8 cellular contexts compared by ENCODE assay signal in genomic region chr10:124093076-124093773, GRCh38. TPM values are rescaled to one million over a fixed set of nuclear protein-coding genes. Genes with fewer than 3 reads are reported as not detected.
DNase-seq lines count a peak whose midpoint lies in the region; ATAC-seq, FAIRE-seq and TF ChIP-seq lines count a peak whose summit lies in the region.

Gene CHST15, minus strand, starts transcription at chr10:124093598. Its CDS starts 47,386 bp downstream, at chr10:124046212.

- TF ChIP-seq CTCF in DND-41 (IDR thresholded peaks at IDR 0.05; ENCODE audit: borderline replicate concordance, extremely low read depth, low read length, poor library complexity, severe bottlenecking) = no peak
- no peak for TF ChIP-seq CTCF in HCT116 (IDR thresholded peaks at IDR 0.05 in 2 of 3, conservative IDR thresholded peaks at IDR 0.05 in 1 of 3; ENCODE audit: borderline replicate concordance in 1 of 3, insufficient read depth in 1 of 3, low read depth in 2 of 3, low read length in 2 of 3)
- no peak for TF ChIP-seq CTCF in activated B cell treated with CpG ODN at 0.5 μM for 24 hours (IDR thresholded peaks at IDR 0.05)
- no peak for TF ChIP-seq CTCF in neural progenitor cell (IDR thresholded peaks at IDR 0.05)

- no peak within 1 kb of the TSS; the same call in 1 of the 2 replicates for H3K27ac ChIP-seq in DND-41 (ENCODE audit: low read length)
- H3K27ac ChIP-seq in HCT116 (ENCODE audit: low read depth, low read length) = peak within 1 kb of the TSS; percentile 93
- H3K27ac ChIP-seq in neural progenitor cell = no peak within 1 kb of the TSS

- POLR2A ChIA-PET in HCT116 (lab: Charles Lee) (interaction anchor here (0.6 to 1.7 kb wide), 4 partner anchors 9 to 99 kb away, joined by 3 to 6 read pairs (median 3); no protein-coding TSS in a partner anchor), activated B cell treated with CpG ODN at 0.5 μM for 24 hours (lab: Charles Lee) (interaction anchor here (0.6 to 3.0 kb wide), 15 partner anchors 9 to 152 kb away, joined by 3 to 37 read pairs (median 8); no protein-coding TSS in a partner anchor)

- intact Hi-C loops in HCT116 (cut with micrococcal nuclease) = loop anchor here (2.0 to 5.0 kb wide), 3 partner anchors 60 to 294 kb away; no protein-coding TSS in a partner anchor
- intact Hi-C loops in activated B cell treated with CpG ODN at 0.5 μM for 24 hours (cut with micrococcal nuclease) = loop anchor here (2.0 to 10.0 kb wide), 6 partner anchors 14 to 1086 kb away; partner anchors contain the start of genes ACADSB and IKZF5

- peak within 1 kb of the TSS; percentile 71 for H3K27ac Mint-ChIP-seq in activated B cell treated with CpG ODN at 0.5 μM for 24 hours
- H3K27ac Mint-ChIP-seq in neural progenitor cell = peak within 1 kb of the TSS; percentile 80

- no TSS peak for BruUV-seq in HCT116 (replicated peaks; lab: Mats Ljungman, UMichigan)

- DNase-seq in DND-41 (no peak), HCT116 (ENCODE audit: low read depth, low spot score) (peak; percentile 74), activated B cell treated with CpG ODN at 0.5 μM for 24 hours (peak; percentile 55), frontal cortex (ENCODE audit: low spot score in 2 of 2) (peak; percentile 56 to 63), neural progenitor cell (ENCODE audit: low spot score) (peak; percentile 87), NCI-H2196 treated with DMSO at 0.1 percent for 48 hours (lab: John Stamatoyannopoulos, UW; ENCODE audit: unreplicated experiment) (no peak), GDM1 (lab: John Stamatoyannopoulos, UW) (no peak)

- RAD21 ChIA-PET in HCT116 (lab: Charles Lee; ENCODE audit: low non-redundant PET in 1 of 2, low total read pairs in 2 of 2, uncharacterized antibody in 2 of 2, unreplicated experiment in 2 of 2) = interaction anchor here (1.1 to 1.3 kb wide), 2 partner anchors 33 to 99 kb away, joined by 3 to 4 read pairs; no protein-coding TSS in a partner anchor

- H3K9me3 ChIP-seq in DND-41 (ENCODE audit: insufficient read depth, low read length, severe bottlenecking) (peaks cover 2% of the 10 kb centered on the region), HCT116 (ENCODE audit: control insufficient read depth in 1 of 2, insufficient read depth in 1 of 2, low read depth in 1 of 2, low read length in 2 of 2) (peaks cover 0 to 8% of the 10 kb centered on the region in 2 experiments; a peak in 1 of 4 replicates), neural progenitor cell (ENCODE audit: low read depth) (no peaks in the 10 kb centered on the region)

- H3K4me1 Mint-ChIP-seq in activated B cell treated with CpG ODN at 0.5 μM for 24 hours = peaks cover 49% of the 10 kb centered on the region
- H3K4me1 Mint-ChIP-seq in neural progenitor cell = peaks cover 51% of the 10 kb centered on the region

- H3K4me2 ChIP-seq in DND-41 (ENCODE audit: insufficient read depth, low read length) = peak within 1 kb of the TSS; percentile 67
- H3K4me2 ChIP-seq in HCT116 (ENCODE audit: low read length) = peak within 1 kb of the TSS; percentile 87
- peak within 1 kb of the TSS; percentile 95 for H3K4me2 ChIP-seq in neural progenitor cell

- H2AFZ ChIP-seq in DND-41 (ENCODE audit: low read depth, low read length) = peak within 1 kb of the TSS; percentile 56
- H2AFZ ChIP-seq in HCT116 (ENCODE audit: low read depth, low read length, poor library complexity, severe bottlenecking) = peak within 1 kb of the TSS; percentile 88
- peak within 1 kb of the TSS; percentile 91 for H2AFZ ChIP-seq in neural progenitor cell (replicated peaks)

- H3K27me3 Mint-ChIP-seq in activated B cell treated with CpG ODN at 0.5 μM for 24 hours (no peaks in the 10 kb centered on the region), neural progenitor cell (ENCODE audit: insufficient read depth, low read depth) (peaks cover 22% of the 10 kb centered on the region)

- H3F3A ChIP-seq in neural progenitor cell (ENCODE audit: low read depth) = peaks cover 15% of the 10 kb centered on the region

- no peak for TF ChIP-seq RAD21 in HCT116 (IDR thresholded peaks at IDR 0.05; ENCODE audit: low read depth)

- CTCF ChIA-PET in HCT116 (lab: Charles Lee) = interaction anchor here (0.6 to 1.5 kb wide), 3 partner anchors 59 to 310 kb away, joined by 3 to 4 read pairs (median 3); no protein-coding TSS in a partner anchor
- CTCF ChIA-PET in activated B cell treated with CpG ODN at 0.5 μM for 24 hours (lab: Charles Lee) = interaction anchor here (1.0 to 1.3 kb wide), 3 partner anchors 31 to 296 kb away, joined by 3 to 6 read pairs (median 4); no protein-coding TSS in a partner anchor

- FAIRE-seq in frontal cortex (lab: Jason Lieb, UNC) = no peak

- H3K9me3 Mint-ChIP-seq in activated B cell treated with CpG ODN at 0.5 μM for 24 hours (no peaks in the 10 kb centered on the region), neural progenitor cell (peaks cover 2% of the 10 kb centered on the region)

- no peaks in the 10 kb centered on the region for H3K9me2 ChIP-seq in HCT116 (ENCODE audit: insufficient read depth)

- no peaks in the 10 kb centered on the region for H3K36me3 ChIP-seq in DND-41 (ENCODE audit: insufficient read depth, low read length)
- no peaks in the 10 kb centered on the region for H3K36me3 ChIP-seq in HCT116 (ENCODE audit: control insufficient read depth in 1 of 2, insufficient read depth in 2 of 2, low read length in 2 of 2)
- H3K36me3 ChIP-seq in neural progenitor cell = no peaks in the 10 kb centered on the region

- H3K4me1 ChIP-seq in DND-41 (ENCODE audit: insufficient read depth, low read length) (peaks cover 16% of the 10 kb centered on the region), HCT116 (ENCODE audit: control insufficient read depth in 1 of 2, insufficient read depth in 2 of 2, low read length in 2 of 2) (peaks cover 24 to 43% of the 10 kb centered on the region in 2 experiments), neural progenitor cell (peaks cover 14% of the 10 kb centered on the region)

- peak within 1 kb of the TSS; percentile 52; the same call in 1 of the 2 replicates for H3K9ac ChIP-seq in DND-41 (ENCODE audit: low read depth, low read length)
- peak within 1 kb of the TSS; percentile 87 for H3K9ac ChIP-seq in HCT116 (ENCODE audit: low read length)
- H3K9ac ChIP-seq in neural progenitor cell = no peak within 1 kb of the TSS

- H3K36me3 Mint-ChIP-seq in activated B cell treated with CpG ODN at 0.5 μM for 24 hours (ENCODE audit: low read depth) (no peaks in the 10 kb centered on the region), neural progenitor cell (peaks cover 2% of the 10 kb centered on the region)

- H3K4me3 Mint-ChIP-seq in activated B cell treated with CpG ODN at 0.5 μM for 24 hours (peak within 1 kb of the TSS; percentile 90), neural progenitor cell (peak within 1 kb of the TSS; percentile 92)

- no peaks in the 10 kb centered on the region for H3K79me2 ChIP-seq in DND-41 (ENCODE audit: insufficient read depth, low read length)
- H3K79me2 ChIP-seq in HCT116 (ENCODE audit: insufficient read depth, low read length) = peaks cover 39% of the 10 kb centered on the region
- H3K79me2 ChIP-seq in neural progenitor cell (ENCODE audit: low read depth) = no peaks in the 10 kb centered on the region

- H4K20me1 ChIP-seq in DND-41 (ENCODE audit: insufficient read depth, low read length) = no peaks in the 10 kb centered on the region
- no peaks in the 10 kb centered on the region for H4K20me1 ChIP-seq in HCT116 (ENCODE audit: insufficient read depth)
- no peaks in the 10 kb centered on the region for H4K20me1 ChIP-seq in neural progenitor cell (ENCODE audit: low read depth)

- peaks cover 5% of the 10 kb centered on the region for H3K27me3 ChIP-seq in DND-41 (ENCODE audit: insufficient read depth, low read length, poor library complexity)
- no peaks in the 10 kb centered on the region for H3K27me3 ChIP-seq in HCT116 (ENCODE audit: insufficient read depth, low read length)
- peaks cover 95% of the 10 kb centered on the region for H3K27me3 ChIP-seq in neural progenitor cell

- TF ChIP-seq POLR2A in HCT116 (IDR thresholded peaks at IDR 0.05; ENCODE audit: borderline replicate concordance, extremely low read depth, insufficient read depth, insufficient read length) = peak; percentile 46

- H3K4me3 ChIP-seq in DND-41 (ENCODE audit: low read depth in 1 of 2, low read length in 2 of 2) (peak within 1 kb of the TSS; percentile 27 to 58; a peak in 3 of 4 replicates), HCT116 (replicated peaks in 1 of 2; ENCODE audit: low read depth in 1 of 2, low read length in 2 of 2) (peak within 1 kb of the TSS; percentile 80 to 82), neural progenitor cell (peak within 1 kb of the TSS; percentile 65)

- ATAC-seq in DND-41 (ENCODE audit: insufficient read depth, low read depth) (no peak), HCT116 (peak; percentile 55), activated B cell treated with CpG ODN at 0.5 μM for 24 hours (ENCODE audit: low read depth) (peak; percentile 43), GM18520 (IDR thresholded peaks at IDR 0.05; ENCODE audit: unreplicated experiment) (no peak)

TF ChIP-seq in HCT116, 20 proteins besides CTCF, POLR2A, EP300 and RAD21 (continues in another document):
- TF ChIP-seq, protein P1, sequence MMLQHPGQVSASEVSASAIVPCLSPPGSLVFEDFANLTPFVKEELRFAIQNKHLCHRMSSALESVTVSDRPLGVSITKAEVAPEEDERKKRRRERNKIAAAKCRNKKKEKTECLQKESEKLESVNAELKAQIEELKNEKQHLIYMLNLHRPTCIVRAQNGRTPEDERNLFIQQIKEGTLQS (IDR thresholded peaks at IDR 0.05) = no peak
- no peak for TF ChIP-seq CEBPB (IDR thresholded peaks at IDR 0.05; ENCODE audit: low read depth)
- no peak for TF ChIP-seq EZH2 (IDR thresholded peaks at IDR 0.05)
- TF ChIP-seq YY1 (IDR thresholded peaks at IDR 0.05; ENCODE audit: extremely low read depth, insufficient replicate concordance, low read depth, low read length) = peak; percentile 62
- no peak for TF ChIP-seq MAX (IDR thresholded peaks at IDR 0.05)
- no peak for TF ChIP-seq EGR1 (IDR thresholded peaks at IDR 0.05; ENCODE audit: low read depth)
- TF ChIP-seq JUND (IDR thresholded peaks at IDR 0.05) = no peak

RNA-seq across cellular contexts. Expression of gene CHST15, which starts in this region (rescaled TPM):
- total RNA-seq in HCT116 (2021; ENCODE audit: unreplicated experiment) (47.2 TPM), activated B cell treated with CpG ODN at 0.5 μM for 24 hours (12.1 and 13.8 TPM in 2 replicates), frontal cortex (48.9 TPM), neural progenitor cell (ENCODE audit: low replicate concordance) (0.54 and 0.59 TPM in 2 replicates)
- polyA plus RNA-seq in HCT116 (2012) = 24.7 and 28.6 TPM in 2 replicates

Comparison
In these comparisons a context has a peak if more than half of its experiments do, and no peak if none do; other contexts are left out.
1. Peak in DNase-seq, H3K4me3 ChIP-seq and H3K4me2 ChIP-seq in neural progenitor cell; RNA of the gene not detected or under 1 TPM.
2. ATAC-seq: peak in HCT116 (single experiment) and activated B cell treated with CpG ODN at 0.5 μM for 24 hours (single experiment); none in DND-41 (single experiment) and GM18520 (single experiment).
3. DNase-seq: peak in HCT116 (single experiment), activated B cell treated with CpG ODN at 0.5 μM for 24 hours (single experiment) and frontal cortex (2 of 2); none in DND-41 (single experiment), NCI-H2196 treated with DMSO at 0.1 percent for 48 hours (single experiment) and GDM1 (single experiment).
4. Peak in every context shown above with its lines, with median percentiles within 50 percentile points of each other: H2AFZ ChIP-seq, H3K4me2 ChIP-seq and H3K4me3 ChIP-seq.